ENCODE assay signal across 21 cellular contexts in the genomic region with DNA sequence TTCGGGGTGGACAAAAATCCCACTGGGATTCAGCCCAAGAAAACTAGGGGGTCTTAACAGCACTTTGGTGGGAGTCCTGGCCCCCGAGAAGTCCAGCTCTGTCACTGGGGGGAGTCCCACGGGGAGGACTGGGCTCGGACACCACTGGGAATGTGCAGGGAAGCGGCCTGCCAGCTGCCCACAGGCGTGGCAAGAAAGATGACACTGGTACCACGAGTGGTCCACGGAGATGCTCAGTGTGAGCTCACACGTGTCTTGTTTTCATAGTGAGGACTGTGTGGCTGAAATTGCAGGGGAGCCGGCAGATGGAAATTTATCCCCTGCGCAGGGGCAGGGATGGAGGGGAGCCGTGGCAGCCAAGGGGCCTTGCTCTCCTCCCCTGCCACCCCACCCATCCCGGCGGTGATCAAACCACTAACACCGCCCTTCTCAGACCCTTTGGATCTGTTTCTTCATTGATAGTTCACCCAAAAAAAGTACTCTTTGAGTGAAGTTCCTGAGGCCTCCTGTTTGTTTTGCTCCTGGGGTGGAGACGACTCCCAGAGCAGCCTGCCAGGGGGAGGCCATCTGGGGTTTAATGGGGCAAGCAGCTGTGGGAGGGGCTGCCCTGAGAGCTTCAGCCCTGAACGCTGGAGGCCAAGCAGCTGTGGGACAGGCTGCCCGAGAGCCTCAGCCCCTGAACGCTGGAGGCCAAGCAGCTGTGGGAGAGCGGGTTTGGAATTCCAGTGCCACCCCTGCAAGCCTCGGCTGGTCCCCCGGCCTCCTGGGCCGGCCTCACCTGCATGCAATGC.
DNase-seq lines count a peak whose midpoint lies in the region; ATAC-seq and TF ChIP-seq lines count a peak whose summit lies in the region.
"Had no signal": no experiment of that assay in that cellular context is flagged by ENCODE, and none has a peak within 500 bp of the region (broad histone marks: within the 10 kb centered on the region; RNA-seq: fewer than 3 reads in every experiment).

No MANE protein-coding gene starts in this region.

- H3K4me1 ChIP-seq in gastroesophageal sphincter (no peaks in the 10 kb centered on the region), mucosa of descending colon (ENCODE audit: low read depth) (no peaks in the 10 kb centered on the region), transverse colon (no peaks in the 10 kb centered on the region), smooth muscle cell (ENCODE audit: low read depth) (no peaks in the 10 kb centered on the region)
- H3K4me1 ChIP-seq: body of pancreas had no signal

- DNase-seq in activated CD8-positive, alpha-beta memory T cell treated with anti-CD3 and anti-CD28 coated beads for 24 hours, result peak; percentile 40
- DNase-seq in activated CD8-positive, alpha-beta memory T cell treated with anti-CD3 and anti-CD28 coated beads, Interleukin-2, amount 50 U/mL, for 4 hours, result no peak
- DNase-seq in mucosa of descending colon (peak; percentile 4 to 52 (median 22)), transverse colon (peak; percentile 7), smooth muscle cell (lab: John Stamatoyannopoulos, UW; ENCODE audit: unreplicated experiment) (no peak), GM13976 (ENCODE audit: low spot score) (no peak)
- no peak for DNase-seq in effector CD8-positive, alpha-beta T cell (lab: John Stamatoyannopoulos, UW)
- DNase-seq: activated CD4-positive, alpha-beta T cell treated with anti-CD3 and anti-CD28 coated beads, Interleukin-2, amount 50 U/mL, for 1 hour; activated T-cell treated with anti-CD3 and anti-CD28 coated beads, Interleukin-2, amount 50 U/mL, for 72 hours; DMS79; erythroblast; Kasumi-1; midbrain; NCI-H1105; NCI-H748 treated with DMSO at 0.1 percent for 48 hours; nucleus accumbens had no signal

- TF ChIP-seq CTCF in gastroesophageal sphincter (IDR thresholded peaks at IDR 0.05) (no peak), mucosa of descending colon (IDR thresholded peaks at IDR 0.05) (no peak), transverse colon (IDR thresholded peaks at IDR 0.05) (no peak), smooth muscle cell (IDR thresholded peaks at IDR 0.05; ENCODE audit: borderline replicate concordance, insufficient read depth, poor library complexity, severe bottlenecking) (no peak), GM13976 (IDR thresholded peaks at IDR 0.05; ENCODE audit: borderline replicate concordance, control extremely low read depth, extremely low read depth, insufficient read depth, missing control alignments) (no peak)

- H3K4me3 ChIP-seq in gastroesophageal sphincter (no peak overlapping the region), mucosa of descending colon (no peak overlapping the region), transverse colon (no peak overlapping the region), smooth muscle cell (no peak overlapping the region)
- H3K4me3 ChIP-seq: body of pancreas had no signal

- H3K9me3 ChIP-seq in gastroesophageal sphincter (no peaks in the 10 kb centered on the region), mucosa of descending colon (no peaks in the 10 kb centered on the region), transverse colon (no peaks in the 10 kb centered on the region), smooth muscle cell (replicated peaks; ENCODE audit: low read depth) (no peaks in the 10 kb centered on the region)
- H3K9me3 ChIP-seq: body of pancreas had no signal

- peaks cover 0 to 64% of the 10 kb centered on the region in 2 donors for H3K36me3 ChIP-seq in gastroesophageal sphincter
- no peaks in the 10 kb centered on the region for H3K36me3 ChIP-seq in mucosa of descending colon (ENCODE audit: low read depth)
- peaks cover 0 to 17% (median 8%) of the 10 kb centered on the region in 4 donors for H3K36me3 ChIP-seq in transverse colon
- no peaks in the 10 kb centered on the region for H3K36me3 ChIP-seq in smooth muscle cell (ENCODE audit: low read depth)

- H3K27me3 ChIP-seq in gastroesophageal sphincter (no peaks in the 10 kb centered on the region), transverse colon (no peaks in the 10 kb centered on the region), smooth muscle cell (ENCODE audit: low read depth) (no peaks in the 10 kb centered on the region)
- H3K27me3 ChIP-seq: body of pancreas had no signal

- H4K20me1 ChIP-seq in smooth muscle cell (ENCODE audit: low read depth), result no peaks in the 10 kb centered on the region

- no peak overlapping the region for H3K9ac ChIP-seq in smooth muscle cell (ENCODE audit: low read depth)

- peak; percentile 60 for ATAC-seq in gastroesophageal sphincter
- ATAC-seq in mucosa of descending colon, result peak; percentile 10
- ATAC-seq: activated naive CD4-positive, alpha-beta T cell treated with anti-CD3 and anti-CD28 coated beads, Interleukin-2, amount 50 U/mL, for 72 hours; activated T-cell treated with anti-CD3 and anti-CD28 coated beads, Interleukin-2, amount 50 U/mL, for 72 hours; body of pancreas; stimulated activated memory B cell treated with anti-CD40 and anti-IgM and Interleukin-4, amounts not matched to agents 10 μg/mL and 1 μg/mL and 100 μg/mL, for 72 hours had no signal

- H3K79me2 ChIP-seq in smooth muscle cell (ENCODE audit: low read depth), result no peaks in the 10 kb centered on the region

- H3K27ac ChIP-seq in gastroesophageal sphincter, result peak overlapping the region in 2 of 4 donors; percentile 14 to 40
- no peak overlapping the region for H3K27ac ChIP-seq in transverse colon
- no peak overlapping the region for H3K27ac ChIP-seq in smooth muscle cell (ENCODE audit: low read depth)
- H3K27ac ChIP-seq: body of pancreas, C4-2B had no signal

- TF ChIP-seq POLR2A in gastroesophageal sphincter (IDR thresholded peaks at IDR 0.05) (no peak), transverse colon (IDR thresholded peaks at IDR 0.05) (no peak)

- no peak overlapping the region for H2AFZ ChIP-seq in smooth muscle cell (ENCODE audit: low read depth)

- no peaks in the 10 kb centered on the region for H3F3A ChIP-seq in smooth muscle cell (ENCODE audit: low read depth)

- H3K4me2 ChIP-seq in smooth muscle cell, result no peak overlapping the region

- 61 to 83% methylated on average over 7 to 8 of the region's 23 CpGs for WGBS in gastroesophageal sphincter (ENCODE audit: low coverage in 1 of 2), 2 donors
- WGBS in transverse colon (ENCODE audit: low coverage in 1 of 2), 2 donors, result 85% methylated on average over 20 of the region's 23 CpGs; no CpG with 5 or more reads in 1 of the 2 donors
- WGBS in smooth muscle cell (ENCODE audit: low lambda C conversion rate), result 89% methylated on average over 23 of the region's 23 CpGs

- in situ Hi-C loops in transverse colon (cut with MboI; ENCODE audit: low pct_ligation_motif_present in 1 of 4, low pct_unique_long_range_greater_than_20kb in 1 of 4, low sequenced_read_pairs in 3 of 4), result no loop called here
- in situ Hi-C loops in GM13976 (cut with MboI; ENCODE audit: low sequenced_read_pairs, unreplicated experiment), result no loop called here

- TF ChIP-seq EP300 in gastroesophageal sphincter (IDR thresholded peaks at IDR 0.05) (no peak), transverse colon (IDR thresholded peaks at IDR 0.05; ENCODE audit: low read depth) (no peak)

- intact Hi-C loops in mucosa of descending colon (cut with DNase I, micrococcal nuclease) (no loop called here), transverse colon (cut with DNase I; ENCODE audit: low total_unique reads) (no loop called here)

Comparison
In these comparisons a context has a peak if more than half of its experiments do, and no peak if none do; other contexts are left out.
1. DNase-seq: peak in activated CD8-positive, alpha-beta memory T cell treated with anti-CD3 and anti-CD28 coated beads for 24 hours (single experiment), mucosa of descending colon (3 of 3) and transverse colon (single experiment); none in activated CD8-positive, alpha-beta memory T cell treated with anti-CD3 and anti-CD28 coated beads, Interleukin-2, amount 50 U/mL, for 4 hours (single experiment), effector CD8-positive, alpha-beta T cell (single experiment), smooth muscle cell (single experiment) and GM13976 (single experiment).